8 cellular contexts compared by ENCODE assay signal in genomic region chr9:92809631-92810326, GRCh38. TPM values are rescaled to one million over a fixed set of nuclear protein-coding genes. Genes with fewer than 3 reads are reported as not detected.
DNase-seq lines count a peak whose midpoint lies in the region; ATAC-seq and TF ChIP-seq lines count a peak whose summit lies in the region.
"Not testable (repeated sequence)": the region's sequence is repeated elsewhere in the genome, so short reads cannot be mapped to it uniquely, and the experiment has no call there.

No MANE protein-coding gene starts in this region.

- H3K4me3 Mint-ChIP-seq in CD4-positive, alpha-beta memory T cell: peak overlapping the region; percentile 84 to 98 (median 86)
- H3K4me3 Mint-ChIP-seq in T-helper 1 cell treated with Interleukin-12 subunit alpha and Interleukin-12 subunit beta and Interleukin-4 antibody, amounts not matched to agents 30 μg/mL and 1 μg/mL, for 36 hours: peak overlapping the region; percentile 87
- H3K4me3 Mint-ChIP-seq in activated T-helper 1 cell treated with anti-CD3 and anti-CD28 coated beads, Interleukin-12 subunit alpha, Interleukin-12 subunit beta, Interleukin-2, Interleukin-4 antibody, amounts not matched to agents 30 ng/mL and 10 ng/mL and 1 ng/mL, durations not matched to agents 14 hours and 24 hours and 36 hours: peak overlapping the region; percentile 84
- H3K4me3 Mint-ChIP-seq in chondrocyte (ENCODE audit: unreplicated experiment): peak overlapping the region; percentile 77
- peak overlapping the region; percentile 84 for H3K4me3 Mint-ChIP-seq in natural killer cell treated with Interleukin-12 subunit alpha and Interleukin-12 subunit beta and Interleukin-15 and Interleukin-18, amount 100 ng/mL, for 72 hours
- peak overlapping the region; percentile 87 for H3K4me3 Mint-ChIP-seq in stimulated activated memory B cell treated with anti-CD40 and anti-IgM and Interleukin-4, amounts not matched to agents 10 μg/mL and 1 μg/mL and 100 μg/mL, for 72 hours

- CTCF ChIA-PET in CD4-positive, alpha-beta memory T cell (lab: Charles Lee; ENCODE audit: partially characterized antibody): interaction anchor here (1.0 to 2.1 kb wide), 4 partner anchors 12 to 96 kb away, joined by 3 to 5 read pairs (median 4); no protein-coding TSS in a partner anchor

- peaks cover 44% of the 10 kb centered on the region for H3K27me3 ChIP-seq in CD4-positive, alpha-beta memory T cell (ENCODE audit: insufficient read depth, low read length)
- H3K27me3 ChIP-seq in HUES6 (ENCODE audit: control insufficient read depth, insufficient read depth, low read length) (peaks cover 92% of the 10 kb centered on the region), iPS DF 6.9 (ENCODE audit: control insufficient read depth, insufficient read depth, low read length) (peaks cover 38% of the 10 kb centered on the region; the same call in 1 of the 2 replicates)

- intact Hi-C loops in CD4-positive, alpha-beta memory T cell (cut with micrococcal nuclease): loop anchor here (5.0 kb wide), 1 partner anchor 68 kb away; the partner anchor contains the start of gene ZNF484
- intact Hi-C loops in activated T-helper 1 cell treated with anti-CD3 and anti-CD28 coated beads, Interleukin-12 subunit alpha, Interleukin-12 subunit beta, Interleukin-2, Interleukin-4 antibody, amounts not matched to agents 30 ng/mL and 10 ng/mL and 1 ng/mL, durations not matched to agents 14 hours and 24 hours and 36 hours (cut with micrococcal nuclease): loop anchor here (5.0 kb wide), 1 partner anchor 92 kb away; no protein-coding TSS in a partner anchor

- TF ChIP-seq CTCF in chondrocyte (IDR thresholded peaks at IDR 0.05): not testable (repeated sequence)

- H3K27me3 Mint-ChIP-seq in CD4-positive, alpha-beta memory T cell: peaks cover 41 to 48% of the 10 kb centered on the region in 2 donors
- peaks cover 69% of the 10 kb centered on the region for H3K27me3 Mint-ChIP-seq in T-helper 1 cell treated with Interleukin-12 subunit alpha and Interleukin-12 subunit beta and Interleukin-4 antibody, amounts not matched to agents 30 μg/mL and 1 μg/mL, for 36 hours (ENCODE audit: low read depth)
- H3K27me3 Mint-ChIP-seq in activated T-helper 1 cell treated with anti-CD3 and anti-CD28 coated beads, Interleukin-12 subunit alpha, Interleukin-12 subunit beta, Interleukin-2, Interleukin-4 antibody, amounts not matched to agents 30 ng/mL and 10 ng/mL and 1 ng/mL, durations not matched to agents 14 hours and 24 hours and 36 hours (ENCODE audit: insufficient read depth): peaks cover 67% of the 10 kb centered on the region
- peaks cover 62% of the 10 kb centered on the region for H3K27me3 Mint-ChIP-seq in chondrocyte (ENCODE audit: low read depth)
- peaks cover 19 to 60% of the 10 kb centered on the region in 2 donors for H3K27me3 Mint-ChIP-seq in natural killer cell treated with Interleukin-12 subunit alpha and Interleukin-12 subunit beta and Interleukin-15 and Interleukin-18, amount 100 ng/mL, for 72 hours
- peaks cover 51% of the 10 kb centered on the region for H3K27me3 Mint-ChIP-seq in stimulated activated memory B cell treated with anti-CD40 and anti-IgM and Interleukin-4, amounts not matched to agents 10 μg/mL and 1 μg/mL and 100 μg/mL, for 72 hours

- H3K9me3 ChIP-seq in CD4-positive, alpha-beta memory T cell (ENCODE audit: control insufficient read depth in 1 of 2, low read length in 2 of 2); HUES6 (ENCODE audit: control insufficient read depth, insufficient read depth, low read depth, low read length); iPS DF 6.9 (ENCODE audit: control insufficient read depth, insufficient read depth, low read length): not testable (repeated sequence)

- not testable (repeated sequence) for ATAC-seq in natural killer cell treated with Interleukin-12 subunit alpha and Interleukin-12 subunit beta and Interleukin-15 and Interleukin-18, amount 100 ng/mL, for 72 hours; stimulated activated memory B cell treated with anti-CD40 and anti-IgM and Interleukin-4, amounts not matched to agents 10 μg/mL and 1 μg/mL and 100 μg/mL, for 72 hours

- WGBS in iPS DF 6.9 (ENCODE audit: insufficient coverage, insufficient read length): no CpG with 5 or more reads among the region's 34 CpGs

- H3K4me3 ChIP-seq in CD4-positive, alpha-beta memory T cell (ENCODE audit: low read length in 2 of 2): peak overlapping the region in 1 of 2 donors; percentile 47
- H3K4me3 ChIP-seq in HUES6 (ENCODE audit: low read depth, low read length) (peak overlapping the region; percentile 70), iPS DF 6.9 (ENCODE audit: low read length) (peak overlapping the region; percentile 12; the same call in 1 of the 2 replicates)

- H3K4me1 ChIP-seq in CD4-positive, alpha-beta memory T cell (ENCODE audit: insufficient read depth, low read length): peaks cover 31% of the 10 kb centered on the region
- H3K4me1 ChIP-seq in HUES6 (ENCODE audit: control insufficient read depth, insufficient read depth, low read length); iPS DF 6.9 (ENCODE audit: control insufficient read depth, insufficient read depth, low read length): not testable (repeated sequence)

- H3K27ac Mint-ChIP-seq in CD4-positive, alpha-beta memory T cell: peak overlapping the region in 1 of 7 donors; percentile 55
- H3K27ac Mint-ChIP-seq in T-helper 1 cell treated with Interleukin-12 subunit alpha and Interleukin-12 subunit beta and Interleukin-4 antibody, amounts not matched to agents 30 μg/mL and 1 μg/mL, for 36 hours; activated T-helper 1 cell treated with anti-CD3 and anti-CD28 coated beads, Interleukin-12 subunit alpha, Interleukin-12 subunit beta, Interleukin-2, Interleukin-4 antibody, amounts not matched to agents 30 ng/mL and 10 ng/mL and 1 ng/mL, durations not matched to agents 14 hours and 24 hours and 36 hours; chondrocyte (ENCODE audit: unreplicated experiment); natural killer cell treated with Interleukin-12 subunit alpha and Interleukin-12 subunit beta and Interleukin-15 and Interleukin-18, amount 100 ng/mL, for 72 hours: not testable (repeated sequence)
- H3K27ac Mint-ChIP-seq in stimulated activated memory B cell treated with anti-CD40 and anti-IgM and Interleukin-4, amounts not matched to agents 10 μg/mL and 1 μg/mL and 100 μg/mL, for 72 hours: peak overlapping the region; percentile 45

- not testable (repeated sequence) for H3K27ac ChIP-seq in CD4-positive, alpha-beta memory T cell (ENCODE audit: low read depth, low read length); HUES6 (ENCODE audit: low read depth, low read length); iPS DF 6.9 (ENCODE audit: low read length)

- DNase-seq in CD4-positive, alpha-beta memory T cell: peak in 3 of 5 donors; percentile 4 to 13 (median 9)
- DNase-seq in activated T-helper 1 cell treated with anti-CD3 and anti-CD28 coated beads, Interleukin-12 subunit alpha, Interleukin-12 subunit beta, Interleukin-2, Interleukin-4 antibody, amounts not matched to agents 30 ng/mL and 10 ng/mL and 1 ng/mL, durations not matched to agents 14 hours and 24 hours and 36 hours (ENCODE audit: low spot score); chondrocyte (ENCODE audit: low spot score); iPS DF 6.9 (ENCODE audit: low read depth, low spot score); natural killer cell treated with Interleukin-12 subunit alpha and Interleukin-12 subunit beta and Interleukin-15 and Interleukin-18, amount 100 ng/mL, for 72 hours (ENCODE audit: low spot score): not testable (repeated sequence)

- not testable (repeated sequence) for H3K36me3 ChIP-seq in CD4-positive, alpha-beta memory T cell (ENCODE audit: insufficient read depth, low read length); HUES6 (ENCODE audit: control insufficient read depth, insufficient read depth, low read length); iPS DF 6.9 (ENCODE audit: control insufficient read depth, insufficient read depth, low read length)

- not testable (repeated sequence) for H3K36me3 Mint-ChIP-seq in CD4-positive, alpha-beta memory T cell; T-helper 1 cell treated with Interleukin-12 subunit alpha and Interleukin-12 subunit beta and Interleukin-4 antibody, amounts not matched to agents 30 μg/mL and 1 μg/mL, for 36 hours (ENCODE audit: low read depth); activated T-helper 1 cell treated with anti-CD3 and anti-CD28 coated beads, Interleukin-12 subunit alpha, Interleukin-12 subunit beta, Interleukin-2, Interleukin-4 antibody, amounts not matched to agents 30 ng/mL and 10 ng/mL and 1 ng/mL, durations not matched to agents 14 hours and 24 hours and 36 hours (ENCODE audit: low read depth); chondrocyte (ENCODE audit: low read depth); natural killer cell treated with Interleukin-12 subunit alpha and Interleukin-12 subunit beta and Interleukin-15 and Interleukin-18, amount 100 ng/mL, for 72 hours; stimulated activated memory B cell treated with anti-CD40 and anti-IgM and Interleukin-4, amounts not matched to agents 10 μg/mL and 1 μg/mL and 100 μg/mL, for 72 hours

- POLR2A ChIA-PET in CD4-positive, alpha-beta memory T cell (lab: Charles Lee; ENCODE audit: partially characterized antibody): interaction anchor here (1.5 kb wide), 1 partner anchor 144 kb away, joined by 8 read pairs; no protein-coding TSS in a partner anchor

- H3K9me3 Mint-ChIP-seq in CD4-positive, alpha-beta memory T cell; T-helper 1 cell treated with Interleukin-12 subunit alpha and Interleukin-12 subunit beta and Interleukin-4 antibody, amounts not matched to agents 30 μg/mL and 1 μg/mL, for 36 hours; activated T-helper 1 cell treated with anti-CD3 and anti-CD28 coated beads, Interleukin-12 subunit alpha, Interleukin-12 subunit beta, Interleukin-2, Interleukin-4 antibody, amounts not matched to agents 30 ng/mL and 10 ng/mL and 1 ng/mL, durations not matched to agents 14 hours and 24 hours and 36 hours; chondrocyte (ENCODE audit: low read depth); natural killer cell treated with Interleukin-12 subunit alpha and Interleukin-12 subunit beta and Interleukin-15 and Interleukin-18, amount 100 ng/mL, for 72 hours; stimulated activated memory B cell treated with anti-CD40 and anti-IgM and Interleukin-4, amounts not matched to agents 10 μg/mL and 1 μg/mL and 100 μg/mL, for 72 hours: not testable (repeated sequence)

- H3K9ac ChIP-seq in HUES6 (ENCODE audit: low read length): not testable (repeated sequence)

- H3K4me1 Mint-ChIP-seq in CD4-positive, alpha-beta memory T cell: peaks cover 6 to 20% (median 13%) of the 10 kb centered on the region in 4 donors
- H3K4me1 Mint-ChIP-seq in T-helper 1 cell treated with Interleukin-12 subunit alpha and Interleukin-12 subunit beta and Interleukin-4 antibody, amounts not matched to agents 30 μg/mL and 1 μg/mL, for 36 hours (ENCODE audit: low read depth); activated T-helper 1 cell treated with anti-CD3 and anti-CD28 coated beads, Interleukin-12 subunit alpha, Interleukin-12 subunit beta, Interleukin-2, Interleukin-4 antibody, amounts not matched to agents 30 ng/mL and 10 ng/mL and 1 ng/mL, durations not matched to agents 14 hours and 24 hours and 36 hours (ENCODE audit: low read depth); chondrocyte (ENCODE audit: low read depth); natural killer cell treated with Interleukin-12 subunit alpha and Interleukin-12 subunit beta and Interleukin-15 and Interleukin-18, amount 100 ng/mL, for 72 hours (ENCODE audit: low read depth in 2 of 2); stimulated activated memory B cell treated with anti-CD40 and anti-IgM and Interleukin-4, amounts not matched to agents 10 μg/mL and 1 μg/mL and 100 μg/mL, for 72 hours: not testable (repeated sequence)

RNA-seq across cellular contexts. Expression of gene BICD2, which starts 45.1 kb away (rescaled TPM):
- total RNA-seq in CD4-positive, alpha-beta memory T cell: 10 to 100 TPM; 33.4 to 34.2 TPM
- polyA plus RNA-seq in CD4-positive, alpha-beta memory T cell: 10 to 100 TPM in 1 of 2 donors, 1 to 10 TPM in 1; 3.8 to 20.1 TPM
- 28.9 and 29.4 TPM in 2 replicates for total RNA-seq in activated T-helper 1 cell treated with anti-CD3 and anti-CD28 coated beads, Interleukin-12 subunit alpha, Interleukin-12 subunit beta, Interleukin-2, Interleukin-4 antibody, amounts not matched to agents 30 ng/mL and 10 ng/mL and 1 ng/mL, durations not matched to agents 14 hours and 24 hours and 36 hours
- 41.4 to 46.4 TPM (median 41.9 TPM) in 3 replicates for total RNA-seq in chondrocyte
- total RNA-seq in natural killer cell treated with Interleukin-12 subunit alpha and Interleukin-12 subunit beta and Interleukin-15 and Interleukin-18, amount 100 ng/mL, for 72 hours: 10 to 100 TPM; 31.8 to 37.9 TPM
